ENCODE assay signal across 8 cellular contexts in genomic region chr13:76991796-76992547, GRCh38. TPM values are rescaled to one million over a fixed set of nuclear protein-coding genes. Genes with fewer than 3 reads are reported as not detected.
DNase-seq lines count a peak whose midpoint lies in the region; ATAC-seq and TF ChIP-seq lines count a peak whose summit lies in the region.

TSS of gene CLN5 (plus strand) at chr13:76992081. CDS start at chr13:76992099, 18 bp downstream.

- CTCF ChIA-PET in activated CD4-positive, alpha-beta memory T cell treated with anti-CD3 and anti-CD28 coated beads for 36 hours (lab: Charles Lee) = interaction anchor here (0.6 to 2.7 kb wide), 7 partner anchors 10 to 33 kb away, joined by 3 to 21 read pairs (median 5); no protein-coding TSS in a partner anchor

- peaks cover 0 to 23% (median 14%) of the 10 kb centered on the region in 4 donors for H3K4me1 ChIP-seq in liver (ENCODE audit: control insufficient read depth in 4 of 4, insufficient read depth in 4 of 4, low read length in 3 of 4)

- no peak for TF ChIP-seq CTCF in liver (IDR thresholded peaks at IDR 0.05; ENCODE audit: low read depth, low read length, missing input control)

- H3K27me3 Mint-ChIP-seq in activated CD4-positive, alpha-beta memory T cell treated with anti-CD3 and anti-CD28 coated beads for 36 hours = peaks cover 1% of the 10 kb centered on the region

- H3K4me3 ChIP-seq in liver (ENCODE audit: low read depth in 1 of 3, low read length in 3 of 3) = peak within 1 kb of the TSS; percentile 78 to 84 (median 82)

- peak within 1 kb of the TSS; percentile 99 for H3K27ac Mint-ChIP-seq in activated CD4-positive, alpha-beta memory T cell treated with anti-CD3 and anti-CD28 coated beads for 36 hours

- WGBS in liver = under 1% methylated on average over 73 of the region's 73 CpGs

- H3K27me3 ChIP-seq in liver (ENCODE audit: control insufficient read depth in 4 of 4, insufficient read depth in 4 of 4, low read length in 3 of 4) = no peaks in the 10 kb centered on the region

- peaks cover 0 to 6% (median 4%) of the 10 kb centered on the region in 4 donors for H3K36me3 ChIP-seq in liver (ENCODE audit: control insufficient read depth in 4 of 4, insufficient read depth in 3 of 4, low read depth in 1 of 4, low read length in 3 of 4)

- H3K4me3 Mint-ChIP-seq in activated CD4-positive, alpha-beta memory T cell treated with anti-CD3 and anti-CD28 coated beads for 36 hours = peak within 1 kb of the TSS; percentile 94

- H3K9me3 ChIP-seq in liver (ENCODE audit: control insufficient read depth in 4 of 4, low read length in 3 of 4) = no peaks in the 10 kb centered on the region

- peak within 1 kb of the TSS; percentile 86 to 97 for H3K27ac ChIP-seq in liver (ENCODE audit: low read depth in 1 of 2, low read length in 2 of 2)

- POLR2A ChIA-PET in activated CD4-positive, alpha-beta memory T cell treated with anti-CD3 and anti-CD28 coated beads for 36 hours (lab: Charles Lee) = interaction anchor here (0.6 to 5.5 kb wide), 11 partner anchors 10 to 438 kb away, joined by 3 to 54 read pairs (median 5); partner anchors contain the start of genes FBXL3, KCTD12 and MYCBP2

- peak; percentile 94 for ATAC-seq in GM19372 (IDR thresholded peaks at IDR 0.05; ENCODE audit: low read depth, unreplicated experiment)
- peak; percentile 92 for ATAC-seq in HG03521 (IDR thresholded peaks at IDR 0.05; ENCODE audit: unreplicated experiment)

- intact Hi-C loops in activated CD4-positive, alpha-beta memory T cell treated with anti-CD3 and anti-CD28 coated beads for 36 hours (cut with micrococcal nuclease) = loop anchor here (1.0 to 10.0 kb wide), 8 partner anchors 10 to 703 kb away; partner anchors contain the start of genes FBXL3, KCTD12, MYCBP2 and SLAIN1

- peak within 1 kb of the TSS; percentile 42 to 92 for H3K9ac ChIP-seq in liver (ENCODE audit: low read depth in 1 of 2, low read length in 2 of 2)

- TF ChIP-seq RAD21 in liver (IDR thresholded peaks at IDR 0.05) = no peak

- H3K36me3 Mint-ChIP-seq in activated CD4-positive, alpha-beta memory T cell treated with anti-CD3 and anti-CD28 coated beads for 36 hours = peaks cover 19% of the 10 kb centered on the region

- H3K9me3 Mint-ChIP-seq in activated CD4-positive, alpha-beta memory T cell treated with anti-CD3 and anti-CD28 coated beads for 36 hours = no peaks in the 10 kb centered on the region

- DNase-seq in CD1c-positive myeloid dendritic cell (ENCODE audit: extremely low spot score) = peak; percentile 97
- DNase-seq in NCI-H748 treated with DMSO at 0.1 percent for 48 hours (lab: John Stamatoyannopoulos, UW) = peak; percentile 77
- DNase-seq in activated CD4-positive, alpha-beta memory T cell treated with anti-CD3 and anti-CD28 coated beads for 36 hours = peak; percentile 97
- DNase-seq in dermis microvascular lymphatic vessel endothelial cell (ENCODE audit: low read depth in 2 of 2) = peak; percentile 80 to 91
- DNase-seq in stimulated activated CD4-positive, alpha-beta T cell treated with anti-CD3 and anti-CD28 coated beads, Interleukin-4, amount 100 ng/mL, for 1 hour = peak; percentile 93

- peaks cover 41% of the 10 kb centered on the region for H3K4me1 Mint-ChIP-seq in activated CD4-positive, alpha-beta memory T cell treated with anti-CD3 and anti-CD28 coated beads for 36 hours (ENCODE audit: low read depth)

TF ChIP-seq in liver, 16 proteins besides CTCF, POLR2A, EP300 and RAD21:
- no peak for TF ChIP-seq ZBTB33 (IDR thresholded peaks at IDR 0.05)
- no peak for TF ChIP-seq HNF4G (IDR thresholded peaks at IDR 0.05)
- TF ChIP-seq EGR1 (IDR thresholded peaks at IDR 0.05; ENCODE audit: low read depth in 2 of 2) = no peak
- no peak for TF ChIP-seq RXRA (IDR thresholded peaks at IDR 0.05)
- peak in 1 of 2 donors; percentile 82 for TF ChIP-seq GABPA (IDR thresholded peaks at IDR 0.05 in 1 of 2, conservative IDR thresholded peaks at IDR 0.05 in 1 of 2)
- no peak for TF ChIP-seq NR2F2 (IDR thresholded peaks at IDR 0.05)
- TF ChIP-seq HNF4A (conservative IDR thresholded peaks at IDR 0.05) = no peak
- TF ChIP-seq FOXA2 (IDR thresholded peaks at IDR 0.05) = no peak
- no peak for TF ChIP-seq SP1 (IDR thresholded peaks at IDR 0.05)
- TF ChIP-seq TAF1 (conservative IDR thresholded peaks at IDR 0.05) = peak; percentile 69
- peak; percentile 70 for TF ChIP-seq REST (IDR thresholded peaks at IDR 0.05)
- peak; percentile 92 for TF ChIP-seq YY1 (IDR thresholded peaks at IDR 0.05)
- peak; percentile 32 for TF ChIP-seq MAX (IDR thresholded peaks at IDR 0.05)

RNA-seq across cellular contexts. Expression of gene CLN5, which starts in this region (rescaled TPM):
- 10 to 100 TPM; 12.4 to 14.0 TPM for total RNA-seq in activated CD4-positive, alpha-beta memory T cell treated with anti-CD3 and anti-CD28 coated beads for 36 hours
- total RNA-seq in dermis microvascular lymphatic vessel endothelial cell = 22.1 and 36.8 TPM in 2 replicates
- 10 to 100 TPM; 17.6 to 18.2 TPM for total RNA-seq in liver
- 10 to 100 TPM; 11.6 to 12.0 TPM for polyA plus RNA-seq in liver

Comparison
In these comparisons a context has a peak if more than half of its experiments do, and no peak if none do; other contexts are left out.
1. Peak in every context shown above with its lines: DNase-seq, ATAC-seq, H3K4me3 ChIP-seq and H3K27ac ChIP-seq.